Comparison of ENCODE assay signal across 8 cellular contexts in genomic region chrX:131792789-131793462, GRCh38.
DNase-seq lines count a peak whose midpoint lies in the region; ATAC-seq and TF ChIP-seq lines count a peak whose summit lies in the region.

No MANE protein-coding gene starts in this region.

- no peaks in the 10 kb centered on the region for H3K36me3 ChIP-seq in upper lobe of left lung

- intact Hi-C loops in cardiac septum (cut with DNase I), result no loop called here

- peak overlapping the region in 2 of 4 donors; percentile 46 to 81 for H3K27ac ChIP-seq in upper lobe of left lung

- H3K9me3 ChIP-seq in upper lobe of left lung, result no peaks in the 10 kb centered on the region

- WGBS in upper lobe of left lung, 2 donors, result 36 to 85% methylated on average over 13 to 15 of the region's 15 CpGs

- H3K4me3 ChIP-seq in GM12875 (ENCODE audit: low read depth, low read length) (peak overlapping the region; percentile 55), upper lobe of left lung (peak overlapping the region in 2 of 4 donors; percentile 31 to 41)

- H3K27me3 ChIP-seq in upper lobe of left lung, result peaks cover 0 to 6% (median 0%) of the 10 kb centered on the region in 4 donors

- TF ChIP-seq CTCF in GM12875 (IDR thresholded peaks at IDR 0.05; ENCODE audit: borderline replicate concordance, insufficient read depth, low read depth, low read length), result 0 out of 2 replicates have a peak, but pooled peaks have one; percentile 19
- peak in 4 of 6 experiments; percentile 32 to 66 (median 61) for TF ChIP-seq CTCF in upper lobe of left lung (IDR thresholded peaks at IDR 0.05)

- DNase-seq in SW 1271 (lab: John Stamatoyannopoulos, UW) (peak; percentile 18 to 68), cardiac septum (ENCODE audit: low spot score) (peak; percentile 90), upper lobe of left lung (peak in 1 of 2 donors; percentile 84), NCI-H146 (lab: John Stamatoyannopoulos, UW) (no peak), 8988T (no peak), Kasumi-1 (lab: John Stamatoyannopoulos, UW) (no peak)

- no peak for TF ChIP-seq EP300 in upper lobe of left lung (IDR thresholded peaks at IDR 0.05)

- peak; percentile 54 for ATAC-seq in HG03064 (IDR thresholded peaks at IDR 0.05; ENCODE audit: low read depth, unreplicated experiment)
- peak in 1 of 2 donors; percentile 94 for ATAC-seq in upper lobe of left lung (ENCODE audit: low FRiP score in 2 of 2)

- TF ChIP-seq POLR2A in upper lobe of left lung (IDR thresholded peaks at IDR 0.05), result no peak

- peaks cover 0 to 8% (median 0%) of the 10 kb centered on the region in 4 donors for H3K4me1 ChIP-seq in upper lobe of left lung

Comparison
In these comparisons a context has a peak if more than half of its experiments do, and no peak if none do; other contexts are left out.
1. DNase-seq: peak in SW 1271 (2 of 2) and cardiac septum (single experiment); none in NCI-H146 (single experiment), 8988T (single experiment) and Kasumi-1 (0 of 2).